8 cellular contexts compared by ENCODE assay signal in genomic region chr4:77618383-77619241, GRCh38. TPM values are rescaled to one million over a fixed set of nuclear protein-coding genes. Genes with fewer than 3 reads are reported as not detected.
DNase-seq lines count a peak whose midpoint lies in the region; ATAC-seq and TF ChIP-seq lines count a peak whose summit lies in the region.

No MANE protein-coding gene starts in this region.

- TF ChIP-seq EP300 in Ishikawa (IDR thresholded peaks at IDR 0.05; ENCODE audit: borderline replicate concordance) (no peak), neural cell (conservative IDR thresholded peaks at IDR 0.05; ENCODE audit: poor library complexity, severe bottlenecking) (no peak)

- H3K4me2 ChIP-seq in DOHH2 (ENCODE audit: low read length) (no peak overlapping the region), PC-3 (ENCODE audit: low read length) (peak overlapping the region; percentile 62), neural cell (ENCODE audit: low read length) (no peak overlapping the region)

- H2AFZ ChIP-seq in PC-3 (ENCODE audit: low read length), result peak overlapping the region; percentile 56; the same call in 1 of the 2 replicates
- no peak overlapping the region for H2AFZ ChIP-seq in neural cell (ENCODE audit: low read depth, low read length)

- no peaks in the 10 kb centered on the region for H3F3A ChIP-seq in DOHH2 (ENCODE audit: control insufficient read depth, insufficient read depth)
- no peaks in the 10 kb centered on the region for H3F3A ChIP-seq in PC-3 (ENCODE audit: low read length, unreplicated experiment)
- no peaks in the 10 kb centered on the region for H3F3A ChIP-seq in neural cell (ENCODE audit: insufficient read depth, low read length, poor library complexity, severe bottlenecking)

- H3K4me1 ChIP-seq in DOHH2 (ENCODE audit: control insufficient read depth, low read length), result no peaks in the 10 kb centered on the region
- peaks cover 8% of the 10 kb centered on the region; the same call in 1 of the 2 replicates for H3K4me1 ChIP-seq in PC-3 (ENCODE audit: insufficient read depth, low read length)
- H3K4me1 ChIP-seq in subcutaneous abdominal adipose tissue (ENCODE audit: control insufficient read depth in 5 of 5, insufficient read depth in 5 of 5, low read length in 5 of 5), result peaks cover 0 to 5% (median 2%) of the 10 kb centered on the region in 5 donors

- intact Hi-C loops in PC-3 (cut with micrococcal nuclease), result loop anchor here (1.0 kb wide), 2 partner anchors 80 to 233 kb away; no protein-coding TSS in a partner anchor

- BruUV-seq in PC-3 (replicated peaks; lab: Mats Ljungman, UMichigan), result no TSS peak

- CTCF ChIA-PET in PC-3 (lab: Charles Lee), result interaction anchor here (0.6 to 1.0 kb wide), 2 partner anchors 39 to 153 kb away, joined by 3 read pairs; no protein-coding TSS in a partner anchor

- H3K27ac ChIP-seq in DOHH2 (ENCODE audit: low read depth, low read length) (no peak overlapping the region), PC-3 (ENCODE audit: low read length) (no peak overlapping the region), neural cell (ENCODE audit: low read length) (no peak overlapping the region), subcutaneous abdominal adipose tissue (ENCODE audit: low read depth, low read length) (no peak overlapping the region)

- H3K36me3 ChIP-seq in DOHH2 (ENCODE audit: control insufficient read depth, low read length) (no peaks in the 10 kb centered on the region), PC-3 (ENCODE audit: low read depth, low read length) (no peaks in the 10 kb centered on the region), neural cell (ENCODE audit: insufficient read depth, low read length) (no peaks in the 10 kb centered on the region), subcutaneous abdominal adipose tissue (ENCODE audit: control insufficient read depth in 5 of 5, insufficient read depth in 5 of 5, low read length in 5 of 5) (no peaks in the 10 kb centered on the region)

- H3K27me3 ChIP-seq in DOHH2 (ENCODE audit: control insufficient read depth, low read length) (peaks cover 21% of the 10 kb centered on the region), PC-3 (ENCODE audit: low read length) (no peaks in the 10 kb centered on the region; the same call in 1 of the 2 replicates), neural cell (ENCODE audit: insufficient read depth, low read depth, low read length) (no peaks in the 10 kb centered on the region), subcutaneous abdominal adipose tissue (ENCODE audit: control insufficient read depth in 5 of 5, insufficient read depth in 4 of 5, low read length in 5 of 5) (peaks cover 0 to 3% (median 0%) of the 10 kb centered on the region in 5 donors)

- no peak overlapping the region for H3K9ac ChIP-seq in PC-3 (ENCODE audit: low read length)
- no peak overlapping the region for H3K9ac ChIP-seq in neural cell (ENCODE audit: low read length)
- no peak overlapping the region for H3K9ac ChIP-seq in subcutaneous abdominal adipose tissue (ENCODE audit: low read length in 5 of 5)

- TF ChIP-seq RAD21 in Ishikawa (IDR thresholded peaks at IDR 0.05; ENCODE audit: low read depth) (peak; percentile 80), neural cell (conservative IDR thresholded peaks at IDR 0.05) (peak; percentile 70)

- H4K20me1 ChIP-seq in DOHH2 (ENCODE audit: control insufficient read depth, insufficient read depth, low read depth, low read length) (no peaks in the 10 kb centered on the region), PC-3 (ENCODE audit: low read length) (no peaks in the 10 kb centered on the region), neural cell (ENCODE audit: insufficient read depth) (no peaks in the 10 kb centered on the region)

- TF ChIP-seq CTCF in DOHH2 (IDR thresholded peaks at IDR 0.05; ENCODE audit: low read depth, low read length, poor library complexity, severe bottlenecking), result peak; percentile 91
- peak; percentile 83 for TF ChIP-seq CTCF in PC-3 (conservative IDR thresholded peaks at IDR 0.05; ENCODE audit: low read depth, low read length)
- TF ChIP-seq CTCF in fibroblast of mammary gland (conservative IDR thresholded peaks at IDR 0.05; ENCODE audit: control insufficient read depth, insufficient read depth, low read depth, low read length), result peak; percentile 90
- TF ChIP-seq CTCF in neural cell (IDR thresholded peaks at IDR 0.05; ENCODE audit: poor library complexity, severe bottlenecking), result peak; percentile 78

- POLR2A ChIA-PET in PC-3 (lab: Charles Lee; ENCODE audit: unreplicated experiment), result no interaction called here

- H3K9me3 ChIP-seq in DOHH2 (ENCODE audit: control insufficient read depth, insufficient read depth, low read length), result no peaks in the 10 kb centered on the region
- H3K9me3 ChIP-seq in PC-3 (ENCODE audit: low read length), result no peaks in the 10 kb centered on the region
- no peaks in the 10 kb centered on the region for H3K9me3 ChIP-seq in neural cell (ENCODE audit: low read length)
- no peaks in the 10 kb centered on the region for H3K9me3 ChIP-seq in subcutaneous abdominal adipose tissue (ENCODE audit: control insufficient read depth in 5 of 5, low read length in 5 of 5)

- H3K9me2 ChIP-seq in DOHH2 (replicated peaks; ENCODE audit: control insufficient read depth, low read length) (no peaks in the 10 kb centered on the region), PC-3 (replicated peaks; ENCODE audit: low read length) (no peaks in the 10 kb centered on the region), neural cell (ENCODE audit: insufficient read depth, low read length) (no peaks in the 10 kb centered on the region)

- H3K4me3 ChIP-seq in DOHH2 (ENCODE audit: low read length) (no peak overlapping the region), PC-3 (ENCODE audit: low read length) (no peak overlapping the region; the same call in 1 of the 2 replicates), fibroblast of mammary gland (ENCODE audit: control insufficient read depth, low read depth, low read length) (no peak overlapping the region), neural cell (ENCODE audit: low read length) (no peak overlapping the region), subcutaneous abdominal adipose tissue (ENCODE audit: low read depth in 1 of 5, low read length in 5 of 5) (peak overlapping the region in 3 of 5 donors; percentile 17 to 40 (median 32))

- H3K79me2 ChIP-seq in DOHH2 (ENCODE audit: control insufficient read depth, low read length) (no peaks in the 10 kb centered on the region), PC-3 (ENCODE audit: low read length) (no peaks in the 10 kb centered on the region), neural cell (replicated peaks; ENCODE audit: insufficient read depth, low read length) (no peaks in the 10 kb centered on the region)

- peak; percentile 83 for DNase-seq in PC-3
- peak; percentile 42 for DNase-seq in activated T-cell treated with anti-CD3 and anti-CD28 coated beads, Interleukin-2, amount 50 U/mL, for 1 hour
- peak; percentile 75 for DNase-seq in fibroblast of mammary gland (ENCODE audit: low read depth)

- ATAC-seq in GM21619 (IDR thresholded peaks at IDR 0.05; ENCODE audit: unreplicated experiment), result peak; percentile 90
- ATAC-seq in PC-3, result peak; percentile 95

TF ChIP-seq in Ishikawa, 13 proteins besides CTCF, POLR2A, EP300 and RAD21 (continues in another document):
- TF ChIP-seq ZBTB7A (IDR thresholded peaks at IDR 0.05; ENCODE audit: low read depth) (no peak), TEAD4 (IDR thresholded peaks at IDR 0.05) (no peak), CREB1 (IDR thresholded peaks at IDR 0.05; ENCODE audit: low read depth) (no peak), USF1 (IDR thresholded peaks at IDR 0.05) (no peak), EGR1 (IDR thresholded peaks at IDR 0.05) (no peak), TAF1 (IDR thresholded peaks at IDR 0.05; ENCODE audit: low read depth) (no peak)

TF ChIP-seq in neural cell, 6 proteins besides CTCF, POLR2A, EP300 and RAD21:
- TF ChIP-seq TAF1 (IDR thresholded peaks at IDR 0.05; ENCODE audit: low read depth) (no peak), SMC3 (conservative IDR thresholded peaks at IDR 0.05; ENCODE audit: poor library complexity) (peak; percentile 75), REST (IDR thresholded peaks at IDR 0.05; ENCODE audit: borderline replicate concordance) (no peak), MXI1 (conservative IDR thresholded peaks at IDR 0.05; ENCODE audit: poor library complexity, severe bottlenecking) (no peak), POLR2AphosphoS5 (IDR thresholded peaks at IDR 0.05) (no peak)
TF ChIP-seq in neural cell: peak in this region for 1.

RNA-seq across cellular contexts. Expression of gene CXCL13, which starts 13.0 kb away (rescaled TPM):
- total RNA-seq in PC-3 (2014; rRNA removed), result not detected in 2 replicates
- polyA plus RNA-seq in neural cell, result 0.34 TPM in 1 of 2 replicates, not detected in the other
- not detected in 2 replicates for polyA minus RNA-seq in neural cell

Comparison
In these comparisons a context has a peak if more than half of its experiments do, and no peak if none do; other contexts are left out.
1. H3K4me3 ChIP-seq: peak in subcutaneous abdominal adipose tissue (3 of 5); none in DOHH2 (single experiment), PC-3 (single experiment), fibroblast of mammary gland (single experiment) and neural cell (single experiment).
2. Peak in every context shown above with its lines, with median percentiles within 50 percentile points of each other: CTCF ChIP-seq and DNase-seq.